In genomic region chr14:64012003-64012402, GRCh38 we compare ENCODE assay signal across 21 cellular contexts.
"Had no signal": no experiment of that assay in that cellular context is flagged by ENCODE, and none has a peak within 500 bp of the region (broad histone marks: within the 10 kb centered on the region; RNA-seq: fewer than 3 reads in every experiment).

No MANE protein-coding gene starts in this region.

- H3K4me1 Mint-ChIP-seq: stimulated activated memory B cell treated with anti-CD40 and anti-IgM and Interleukin-4, amounts not matched to agents 10 μg/mL and 1 μg/mL and 100 μg/mL, for 72 hours had no signal

- H3K36me3 ChIP-seq: prostate gland, right lobe of liver had no signal

- H3K27me3 Mint-ChIP-seq: naive thymus-derived CD8-positive, alpha-beta T cell; stimulated activated memory B cell treated with anti-CD40 and anti-IgM and Interleukin-4, amounts not matched to agents 10 μg/mL and 1 μg/mL and 100 μg/mL, for 72 hours; stimulated activated naive CD8-positive, alpha-beta T cell treated with anti-CD3 and anti-CD28 coated beads, Interleukin-15, Interleukin-2, amounts not matched to agents 100 ng/mL and 50 ng/mL, for 24 hours had no signal

- H3K4me1 ChIP-seq: esophagus muscularis mucosa, gastrocnemius medialis, heart right ventricle, pancreas, prostate gland, right lobe of liver, tibial artery, upper lobe of right lung, vagina had no signal

- H3K4me3 ChIP-seq: coronary artery, esophagus muscularis mucosa, gastrocnemius medialis, heart right ventricle, mucosa of descending colon, pancreas, prostate gland, right lobe of liver, tibial artery, upper lobe of right lung, vagina had no signal

- DNase-seq: effector CD4-positive, alpha-beta T cell; gastrocnemius medialis; heart right ventricle; hypothalamus; kidney glomerular epithelial cell; mucosa of descending colon; naive thymus-derived CD8-positive, alpha-beta T cell; occipital lobe; pancreas; right lobe of liver; stimulated activated CD4-positive, alpha-beta T cell treated with anti-CD3 and anti-CD28 coated beads, Interleukin-4, amount 100 ng/mL, for 1 hour; stimulated activated CD8-positive, alpha-beta memory T cell treated with anti-CD3 and anti-CD28 coated beads, Interleukin-4, amount 100 ng/mL, for 48 hours; tibial artery; upper lobe of right lung had no signal

- ATAC-seq: gastrocnemius medialis; heart right ventricle; mucosa of descending colon; naive thymus-derived CD8-positive, alpha-beta T cell; pancreas; stimulated activated memory B cell treated with anti-CD40 and anti-IgM and Interleukin-4, amounts not matched to agents 10 μg/mL and 1 μg/mL and 100 μg/mL, for 72 hours; upper lobe of right lung had no signal

- H3K27ac Mint-ChIP-seq: stimulated activated memory B cell treated with anti-CD40 and anti-IgM and Interleukin-4, amounts not matched to agents 10 μg/mL and 1 μg/mL and 100 μg/mL, for 72 hours; stimulated activated naive CD8-positive, alpha-beta T cell treated with anti-CD3 and anti-CD28 coated beads, Interleukin-15, Interleukin-2, amounts not matched to agents 100 ng/mL and 50 ng/mL, for 24 hours had no signal

- H3K27me3 ChIP-seq: esophagus muscularis mucosa, gastrocnemius medialis, heart right ventricle, pancreas, right lobe of liver, tibial artery, upper lobe of right lung, vagina had no signal

- H3K9me3 ChIP-seq: gastrocnemius medialis, mucosa of descending colon, pancreas, prostate gland, right lobe of liver, upper lobe of right lung, vagina had no signal

- H3K27ac ChIP-seq: coronary artery, epithelial cell of prostate, esophagus muscularis mucosa, gastrocnemius medialis, heart right ventricle, pancreas, prostate gland, right lobe of liver, tibial artery, upper lobe of right lung, vagina had no signal

- H3K4me3 Mint-ChIP-seq: naive thymus-derived CD8-positive, alpha-beta T cell; stimulated activated memory B cell treated with anti-CD40 and anti-IgM and Interleukin-4, amounts not matched to agents 10 μg/mL and 1 μg/mL and 100 μg/mL, for 72 hours; stimulated activated naive CD8-positive, alpha-beta T cell treated with anti-CD3 and anti-CD28 coated beads, Interleukin-15, Interleukin-2, amounts not matched to agents 100 ng/mL and 50 ng/mL, for 24 hours had no signal
